In genomic region chr12:66713984-66714383, GRCh38 we compare ENCODE assay signal across 17 cellular contexts. TPM values are rescaled to one million over a fixed set of nuclear protein-coding genes. Genes with fewer than 3 reads are reported as not detected.
DNase-seq lines count a peak whose midpoint lies in the region; ATAC-seq, FAIRE-seq and TF ChIP-seq lines count a peak whose summit lies in the region.
"Had no signal": no experiment of that assay in that cellular context is flagged by ENCODE, and none has a peak within 500 bp of the region (broad histone marks: within the 10 kb centered on the region; RNA-seq: fewer than 3 reads in every experiment).

No MANE protein-coding gene starts in this region.

- H3K9me3 ChIP-seq in adipocyte (ENCODE audit: control insufficient read depth, low read length): no peaks in the 10 kb centered on the region
- no peaks in the 10 kb centered on the region for H3K9me3 ChIP-seq in pancreas
- H3K9me3 ChIP-seq: ovary had no signal

- H3K4me1 Mint-ChIP-seq in activated T-cell treated with anti-CD3 and anti-CD28 coated beads, Interleukin-2, amount 50 U/mL, for 24 hours (ENCODE audit: low read depth): peaks cover 35% of the 10 kb centered on the region

- no peaks in the 10 kb centered on the region for H3K36me3 Mint-ChIP-seq in activated T-cell treated with anti-CD3 and anti-CD28 coated beads, Interleukin-2, amount 50 U/mL, for 24 hours (ENCODE audit: low read depth)

- WGBS in pancreas, 2 donors: 61 to 66% methylated on average over 3 of the region's 3 CpGs

- intact Hi-C loops in pancreas (cut with DNase I): no loop called here

- peaks cover 3% of the 10 kb centered on the region for H3K27me3 Mint-ChIP-seq in activated T-cell treated with anti-CD3 and anti-CD28 coated beads, Interleukin-2, amount 50 U/mL, for 24 hours

- no peak overlapping the region for H3K9ac ChIP-seq in adipocyte (ENCODE audit: low read length)

- no peaks in the 10 kb centered on the region for H3K9me3 Mint-ChIP-seq in activated T-cell treated with anti-CD3 and anti-CD28 coated beads, Interleukin-2, amount 50 U/mL, for 24 hours

- no peak for TF ChIP-seq CTCF in pancreas (IDR thresholded peaks at IDR 0.05)

- DNase-seq in activated T-cell treated with anti-CD3 and anti-CD28 coated beads, Interleukin-2, amount 50 U/mL, for 24 hours: no peak
- no peak for DNase-seq in activated T-cell treated with anti-CD3 and anti-CD28 coated beads, Interleukin-2, amount 50 U/mL, for 48 hours
- DNase-seq in adipocyte (ENCODE audit: low read depth) (no peak), pancreas (no peak), NCI-H526 treated with DMSO at 0.1 percent for 48 hours (lab: John Stamatoyannopoulos, UW) (no peak), DMS53 (lab: John Stamatoyannopoulos, UW) (no peak)
- DNase-seq: amniotic stem cell; DMS153; GOT3; NCI-H1930; NCI-H748 treated with DMSO at 0.1 percent for 48 hours; ovary; stimulated activated CD4-positive, alpha-beta T cell treated with anti-CD3 and anti-CD28 coated beads, Interleukin-12 subunit alpha, Interleukin-12 subunit beta, amount 100 ng/mL, for 4 hours had no signal

- H3K27ac Mint-ChIP-seq in activated T-cell treated with anti-CD3 and anti-CD28 coated beads, Interleukin-2, amount 50 U/mL, for 24 hours: no peak overlapping the region

- FAIRE-seq in pancreas (lab: Jason Lieb, UNC): peak; percentile 72

- H3K4me3 ChIP-seq in adipocyte (ENCODE audit: low read length) (peak overlapping the region; percentile 58), pancreas (no peak overlapping the region)
- H3K4me3 ChIP-seq: ovary had no signal

- H3K36me3 ChIP-seq in adipocyte (ENCODE audit: control insufficient read depth, insufficient read depth, low read length, severe bottlenecking) (no peaks in the 10 kb centered on the region), pancreas (no peaks in the 10 kb centered on the region)
- H3K36me3 ChIP-seq: ovary had no signal

- no peaks in the 10 kb centered on the region for H3K4me1 ChIP-seq in adipocyte (ENCODE audit: control insufficient read depth, insufficient read depth, low read length)
- no peaks in the 10 kb centered on the region for H3K4me1 ChIP-seq in pancreas

- ATAC-seq in HG02885 (IDR thresholded peaks at IDR 0.05; ENCODE audit: poor library complexity, unreplicated experiment) (peak; percentile 37), pancreas (no peak), GM21786 (IDR thresholded peaks at IDR 0.05; ENCODE audit: unreplicated experiment) (no peak)

- H3K27me3 ChIP-seq in adipocyte (replicated peaks; ENCODE audit: control insufficient read depth, insufficient read depth, low read length) (no peaks in the 10 kb centered on the region), pancreas (no peaks in the 10 kb centered on the region)
- H3K27me3 ChIP-seq: ovary had no signal

- H3K27ac ChIP-seq in pancreas: no peak overlapping the region
- H3K27ac ChIP-seq: HL-60, ovary had no signal

- peak overlapping the region; percentile 55 for H3K4me3 Mint-ChIP-seq in activated T-cell treated with anti-CD3 and anti-CD28 coated beads, Interleukin-2, amount 50 U/mL, for 24 hours

RNA-seq across cellular contexts. Expression of gene GRIP1, which starts 35.1 kb away (rescaled TPM):
- total RNA-seq in pancreas: 1 to 10 TPM; 4.3 to 6.8 (median 5.2) TPM
- under 1 TPM; 0.89 to 0.95 TPM for polyA plus RNA-seq in pancreas
- polyA plus RNA-seq: AG04450 had no signal
